ENCODE assay signal across 15 cellular contexts in the genomic region with DNA sequence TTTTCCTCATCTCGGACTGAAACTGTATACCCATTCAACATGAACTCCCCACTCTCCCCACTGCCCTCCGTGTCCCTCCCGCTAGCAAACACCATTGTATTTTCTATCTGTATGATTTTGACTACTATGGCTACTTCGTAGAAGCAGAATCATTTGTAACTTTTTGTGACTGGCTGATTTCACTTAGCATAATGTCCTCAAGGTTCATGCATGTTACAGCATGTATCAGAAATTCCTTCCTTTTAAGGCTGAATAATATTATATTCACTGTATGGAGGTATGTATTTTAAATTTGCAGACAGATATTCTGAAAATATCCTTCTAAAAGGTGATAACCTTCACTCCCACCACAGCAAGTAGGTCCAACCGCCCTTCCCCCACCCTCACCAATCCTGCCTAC. TPM values are rescaled to one million over a fixed set of nuclear protein-coding genes. Genes with fewer than 3 reads are reported as not detected.
DNase-seq lines count a peak whose midpoint lies in the region; ATAC-seq, FAIRE-seq and TF ChIP-seq lines count a peak whose summit lies in the region.
"Had no signal": no experiment of that assay in that cellular context is flagged by ENCODE, and none has a peak within 500 bp of the region (broad histone marks: within the 10 kb centered on the region; RNA-seq: fewer than 3 reads in every experiment).

No MANE protein-coding gene starts in this region.

- no peaks in the 10 kb centered on the region for H3K9me1 ChIP-seq in keratinocyte (ENCODE audit: control insufficient read depth, extremely low read depth, insufficient read depth, low read length)

- no peaks in the 10 kb centered on the region for H3K27me3 Mint-ChIP-seq in activated naive CD8-positive, alpha-beta T cell
- no peaks in the 10 kb centered on the region for H3K27me3 Mint-ChIP-seq in activated naive CD8-positive, alpha-beta T cell treated with anti-CD3 and anti-CD28 coated beads for 36 hours
- no peaks in the 10 kb centered on the region for H3K27me3 Mint-ChIP-seq in activated naive CD8-positive, alpha-beta T cell treated with anti-CD3 and anti-CD28 coated beads, Interleukin-2, amount 50 U/mL, for 24 hours
- no peaks in the 10 kb centered on the region for H3K27me3 Mint-ChIP-seq in activated CD4-positive, alpha-beta memory T cell treated with anti-CD3 and anti-CD28 coated beads, Interleukin-2, amount 10 ng/mL, durations not matched to agents 7 days and 5 days
- H3K27me3 Mint-ChIP-seq in stimulated activated memory B cell treated with anti-CD40 and anti-IgM and Interleukin-4, amounts not matched to agents 10 μg/mL and 1 μg/mL and 100 μg/mL, for 72 hours = no peaks in the 10 kb centered on the region

- H3K9me3 Mint-ChIP-seq in activated naive CD8-positive, alpha-beta T cell (ENCODE audit: low read depth) = no peaks in the 10 kb centered on the region
- H3K9me3 Mint-ChIP-seq in activated naive CD8-positive, alpha-beta T cell treated with anti-CD3 and anti-CD28 coated beads for 36 hours = no peaks in the 10 kb centered on the region
- no peaks in the 10 kb centered on the region for H3K9me3 Mint-ChIP-seq in activated naive CD8-positive, alpha-beta T cell treated with anti-CD3 and anti-CD28 coated beads, Interleukin-2, amount 50 U/mL, for 24 hours
- H3K9me3 Mint-ChIP-seq in activated CD4-positive, alpha-beta memory T cell treated with anti-CD3 and anti-CD28 coated beads, Interleukin-2, amount 10 ng/mL, durations not matched to agents 7 days and 5 days = no peaks in the 10 kb centered on the region
- no peaks in the 10 kb centered on the region for H3K9me3 Mint-ChIP-seq in stimulated activated memory B cell treated with anti-CD40 and anti-IgM and Interleukin-4, amounts not matched to agents 10 μg/mL and 1 μg/mL and 100 μg/mL, for 72 hours

- H3K79me2 ChIP-seq in keratinocyte (ENCODE audit: control insufficient read depth, insufficient read depth, low read length) = no peaks in the 10 kb centered on the region

- peak overlapping the region; percentile 37 for H3K4me2 ChIP-seq in keratinocyte (ENCODE audit: control insufficient read depth, extremely low read depth, insufficient read depth, low read depth, low read length)
- H3K4me2 ChIP-seq: BLaER1 had no signal

- FAIRE-seq in keratinocyte (lab: Jason Lieb, UNC) = no peak
- FAIRE-seq: H1 had no signal

- peaks cover 8 to 10% of the 10 kb centered on the region in 2 experiments for H3K36me3 ChIP-seq in keratinocyte (ENCODE audit: control insufficient read depth in 2 of 2, extremely low read depth in 1 of 2, insufficient read depth in 2 of 2, low read length in 2 of 2)

- peak overlapping the region; percentile 4 for H3K27ac ChIP-seq in epithelial cell of prostate
- H3K27ac ChIP-seq in keratinocyte (ENCODE audit: control insufficient read depth, insufficient read depth, low read length) = no peak overlapping the region
- H3K27ac ChIP-seq: BLaER1 had no signal

- H3K4me1 ChIP-seq in keratinocyte (ENCODE audit: control insufficient read depth, extremely low read depth, insufficient read depth, low read length) = peaks cover 9% of the 10 kb centered on the region
- H3K4me1 ChIP-seq: BLaER1, HAP-1 had no signal

- H3K4me3 Mint-ChIP-seq in activated naive CD8-positive, alpha-beta T cell = no peak overlapping the region
- no peak overlapping the region for H3K4me3 Mint-ChIP-seq in activated naive CD8-positive, alpha-beta T cell treated with anti-CD3 and anti-CD28 coated beads for 36 hours
- no peak overlapping the region for H3K4me3 Mint-ChIP-seq in activated naive CD8-positive, alpha-beta T cell treated with anti-CD3 and anti-CD28 coated beads, Interleukin-2, amount 50 U/mL, for 24 hours
- H3K4me3 Mint-ChIP-seq in activated CD4-positive, alpha-beta memory T cell treated with anti-CD3 and anti-CD28 coated beads, Interleukin-2, amount 10 ng/mL, durations not matched to agents 7 days and 5 days = no peak overlapping the region
- H3K4me3 Mint-ChIP-seq in stimulated activated memory B cell treated with anti-CD40 and anti-IgM and Interleukin-4, amounts not matched to agents 10 μg/mL and 1 μg/mL and 100 μg/mL, for 72 hours = no peak overlapping the region

- CTCF ChIA-PET in activated CD4-positive, alpha-beta memory T cell treated with anti-CD3 and anti-CD28 coated beads, Interleukin-2, amount 10 ng/mL, durations not matched to agents 7 days and 5 days (lab: Charles Lee) = no interaction called here

- no peaks in the 10 kb centered on the region for H3K9me3 ChIP-seq in keratinocyte (ENCODE audit: control insufficient read depth, low read depth, low read length)
- H3K9me3 ChIP-seq: BLaER1, HAP-1 had no signal

- POLR2A ChIA-PET in activated CD4-positive, alpha-beta memory T cell treated with anti-CD3 and anti-CD28 coated beads, Interleukin-2, amount 10 ng/mL, durations not matched to agents 7 days and 5 days (lab: Charles Lee) = no interaction called here

- no peak for TF ChIP-seq CTCF in keratinocyte (optimal IDR thresholded peaks at IDR 0.05 in 1 of 3, IDR thresholded peaks at IDR 0.05 in 1 of 3, conservative IDR thresholded peaks at IDR 0.05 in 1 of 3; ENCODE audit: extremely low read depth in 1 of 3, insufficient read depth in 2 of 3, low read length in 3 of 3)

- peaks cover 3% of the 10 kb centered on the region for H3K4me1 Mint-ChIP-seq in activated naive CD8-positive, alpha-beta T cell (ENCODE audit: low read depth)
- peaks cover 14% of the 10 kb centered on the region for H3K4me1 Mint-ChIP-seq in activated naive CD8-positive, alpha-beta T cell treated with anti-CD3 and anti-CD28 coated beads for 36 hours
- peaks cover 13% of the 10 kb centered on the region for H3K4me1 Mint-ChIP-seq in activated naive CD8-positive, alpha-beta T cell treated with anti-CD3 and anti-CD28 coated beads, Interleukin-2, amount 50 U/mL, for 24 hours
- H3K4me1 Mint-ChIP-seq in activated CD4-positive, alpha-beta memory T cell treated with anti-CD3 and anti-CD28 coated beads, Interleukin-2, amount 10 ng/mL, durations not matched to agents 7 days and 5 days = no peaks in the 10 kb centered on the region
- H3K4me1 Mint-ChIP-seq in stimulated activated memory B cell treated with anti-CD40 and anti-IgM and Interleukin-4, amounts not matched to agents 10 μg/mL and 1 μg/mL and 100 μg/mL, for 72 hours = peaks cover 6% of the 10 kb centered on the region

- peaks cover 9% of the 10 kb centered on the region for H3K36me3 Mint-ChIP-seq in activated naive CD8-positive, alpha-beta T cell
- H3K36me3 Mint-ChIP-seq in activated naive CD8-positive, alpha-beta T cell treated with anti-CD3 and anti-CD28 coated beads for 36 hours = peaks cover 25% of the 10 kb centered on the region
- peaks cover 37% of the 10 kb centered on the region for H3K36me3 Mint-ChIP-seq in activated naive CD8-positive, alpha-beta T cell treated with anti-CD3 and anti-CD28 coated beads, Interleukin-2, amount 50 U/mL, for 24 hours (ENCODE audit: low read depth)
- peaks cover 25% of the 10 kb centered on the region for H3K36me3 Mint-ChIP-seq in activated CD4-positive, alpha-beta memory T cell treated with anti-CD3 and anti-CD28 coated beads, Interleukin-2, amount 10 ng/mL, durations not matched to agents 7 days and 5 days (ENCODE audit: low read depth)
- H3K36me3 Mint-ChIP-seq in stimulated activated memory B cell treated with anti-CD40 and anti-IgM and Interleukin-4, amounts not matched to agents 10 μg/mL and 1 μg/mL and 100 μg/mL, for 72 hours = peaks cover 74% of the 10 kb centered on the region

- DNase-seq in activated naive CD8-positive, alpha-beta T cell treated with anti-CD3 and anti-CD28 coated beads for 36 hours = no peak
- DNase-seq in activated naive CD8-positive, alpha-beta T cell treated with anti-CD3 and anti-CD28 coated beads, Interleukin-2, amount 50 U/mL, for 24 hours = no peak
- DNase-seq in epithelial cell of prostate (ENCODE audit: low read depth, low spot score) = no peak
- DNase-seq in keratinocyte (ENCODE audit: low read depth, low spot score) = no peak
- no peak for DNase-seq in activated CD4-positive, alpha-beta memory T cell treated with anti-CD3 and anti-CD28 coated beads, Interleukin-2, amount 10 ng/mL, durations not matched to agents 7 days and 5 days
- DNase-seq: 8988T, AML-193, DMS53, GF-D8 had no signal

- ATAC-seq in activated naive CD8-positive, alpha-beta T cell treated with anti-CD3 and anti-CD28 coated beads, Interleukin-2, amount 50 U/mL, for 24 hours = no peak
- no peak for ATAC-seq in HG02840 (IDR thresholded peaks at IDR 0.05; ENCODE audit: low FRiP score, unreplicated experiment)
- ATAC-seq in stimulated activated memory B cell treated with anti-CD40 and anti-IgM and Interleukin-4, amounts not matched to agents 10 μg/mL and 1 μg/mL and 100 μg/mL, for 72 hours = no peak

- no peaks in the 10 kb centered on the region for H4K20me1 ChIP-seq in keratinocyte (ENCODE audit: control insufficient read depth, extremely low read depth, insufficient read depth, low read length)
- H4K20me1 ChIP-seq: BLaER1 had no signal

- no peak overlapping the region for H2AFZ ChIP-seq in keratinocyte (ENCODE audit: control insufficient read depth, low read length)

- H3K9ac ChIP-seq in keratinocyte (ENCODE audit: control insufficient read depth, extremely low read depth, insufficient read depth, low read length) = no peak overlapping the region
- H3K9ac ChIP-seq: BLaER1 had no signal

- no peak overlapping the region for H3K4me3 ChIP-seq in keratinocyte (ENCODE audit: control insufficient read depth in 2 of 3, extremely low read depth in 1 of 3, insufficient read depth in 2 of 3, low read depth in 1 of 3, low read length in 3 of 3)
- H3K4me3 ChIP-seq: BLaER1, HAP-1 had no signal

- H3K27me3 ChIP-seq in keratinocyte (ENCODE audit: control insufficient read depth, extremely low read depth, insufficient read depth, low read length) = no peaks in the 10 kb centered on the region
- H3K27me3 ChIP-seq: BLaER1 had no signal

- peak overlapping the region; percentile 3 for H3K27ac Mint-ChIP-seq in activated naive CD8-positive, alpha-beta T cell
- no peak overlapping the region for H3K27ac Mint-ChIP-seq in activated naive CD8-positive, alpha-beta T cell treated with anti-CD3 and anti-CD28 coated beads for 36 hours
- H3K27ac Mint-ChIP-seq in activated naive CD8-positive, alpha-beta T cell treated with anti-CD3 and anti-CD28 coated beads, Interleukin-2, amount 50 U/mL, for 24 hours = peak overlapping the region; percentile 2
- no peak overlapping the region for H3K27ac Mint-ChIP-seq in activated CD4-positive, alpha-beta memory T cell treated with anti-CD3 and anti-CD28 coated beads, Interleukin-2, amount 10 ng/mL, durations not matched to agents 7 days and 5 days
- H3K27ac Mint-ChIP-seq in stimulated activated memory B cell treated with anti-CD40 and anti-IgM and Interleukin-4, amounts not matched to agents 10 μg/mL and 1 μg/mL and 100 μg/mL, for 72 hours = no peak overlapping the region

- dilution Hi-C loops in keratinocyte (cut with MboI; ENCODE audit: extremely low pct_ligation_motif_present, low sequenced_read_pairs) = no loop called here

RNA-seq across cellular contexts. Expression of a gene that starts 42.9 kb away (rescaled TPM):
- total RNA-seq in activated naive CD8-positive, alpha-beta T cell treated with anti-CD3 and anti-CD28 coated beads for 36 hours = not detected
- polyA plus RNA-seq in keratinocyte = not detected in 3 replicates
- polyA plus RNA-seq in keratinocyte (2011; ENCODE audit: low read depth) = not detected
- not detected in 2 replicates for polyA plus RNA-seq in keratinocyte (2011; cell fraction: cytosol; rRNA removed)
- not detected in 2 replicates for polyA plus RNA-seq in keratinocyte (2011; cell fraction: nucleus; rRNA removed)
- not detected in 2 replicates for polyA plus RNA-seq in keratinocyte (2012; ENCODE audit: low replicate concordance)
- polyA minus RNA-seq in keratinocyte = not detected in 3 replicates
- polyA minus RNA-seq in keratinocyte (2011; cell fraction: cytosol; rRNA and poly(A)+ RNA removed) = not detected
- not detected in 2 replicates for polyA minus RNA-seq in keratinocyte (2011; cell fraction: nucleus; rRNA and poly(A)+ RNA removed)
- not detected for total RNA-seq in activated CD4-positive, alpha-beta memory T cell treated with anti-CD3 and anti-CD28 coated beads, Interleukin-2, amount 10 ng/mL, durations not matched to agents 7 days and 5 days
- total RNA-seq: H1 had no signal

RNA-seq across cellular contexts. Expression of a gene that starts 43.7 kb away (rescaled TPM):
- 10 to 100 TPM; 11.3 to 11.7 TPM for total RNA-seq in activated naive CD8-positive, alpha-beta T cell treated with anti-CD3 and anti-CD28 coated beads for 36 hours
- 2.9 to 6.7 TPM (median 4.2 TPM) in 3 replicates for polyA plus RNA-seq in keratinocyte
- polyA plus RNA-seq in keratinocyte (2011; ENCODE audit: low read depth) = 9.0 TPM
- 1.9 and 4.2 TPM in 2 replicates for polyA plus RNA-seq in keratinocyte (2011; cell fraction: cytosol; rRNA removed)
- 8.2 and 11.5 TPM in 2 replicates for polyA plus RNA-seq in keratinocyte (2011; cell fraction: nucleus; rRNA removed)
- polyA plus RNA-seq in keratinocyte (2012; ENCODE audit: low replicate concordance) = 4.6 and 4.7 TPM in 2 replicates
- polyA minus RNA-seq in keratinocyte = 1.0 to 8.9 TPM (median 2.4 TPM) in 3 replicates
- 3.5 TPM for polyA minus RNA-seq in keratinocyte (2011; cell fraction: cytosol; rRNA and poly(A)+ RNA removed)
- polyA minus RNA-seq in keratinocyte (2011; cell fraction: nucleus; rRNA and poly(A)+ RNA removed) = 5.9 and 14.4 TPM in 2 replicates
- 10 to 100 TPM; 11.7 to 12.5 TPM for total RNA-seq in activated CD4-positive, alpha-beta memory T cell treated with anti-CD3 and anti-CD28 coated beads, Interleukin-2, amount 10 ng/mL, durations not matched to agents 7 days and 5 days

Comparison
In these comparisons a context has a peak if more than half of its experiments do, and no peak if none do; other contexts are left out.
1. H3K27ac Mint-ChIP-seq: peak in activated naive CD8-positive, alpha-beta T cell (single experiment) and activated naive CD8-positive, alpha-beta T cell treated with anti-CD3 and anti-CD28 coated beads, Interleukin-2, amount 50 U/mL, for 24 hours (single experiment); none in activated naive CD8-positive, alpha-beta T cell treated with anti-CD3 and anti-CD28 coated beads for 36 hours (single experiment), activated CD4-positive, alpha-beta memory T cell treated with anti-CD3 and anti-CD28 coated beads, Interleukin-2, amount 10 ng/mL, durations not matched to agents 7 days and 5 days (single experiment) and stimulated activated memory B cell treated with anti-CD40 and anti-IgM and Interleukin-4, amounts not matched to agents 10 μg/mL and 1 μg/mL and 100 μg/mL, for 72 hours (single experiment).